25 cellular contexts compared by ENCODE assay signal in the genomic region with DNA sequence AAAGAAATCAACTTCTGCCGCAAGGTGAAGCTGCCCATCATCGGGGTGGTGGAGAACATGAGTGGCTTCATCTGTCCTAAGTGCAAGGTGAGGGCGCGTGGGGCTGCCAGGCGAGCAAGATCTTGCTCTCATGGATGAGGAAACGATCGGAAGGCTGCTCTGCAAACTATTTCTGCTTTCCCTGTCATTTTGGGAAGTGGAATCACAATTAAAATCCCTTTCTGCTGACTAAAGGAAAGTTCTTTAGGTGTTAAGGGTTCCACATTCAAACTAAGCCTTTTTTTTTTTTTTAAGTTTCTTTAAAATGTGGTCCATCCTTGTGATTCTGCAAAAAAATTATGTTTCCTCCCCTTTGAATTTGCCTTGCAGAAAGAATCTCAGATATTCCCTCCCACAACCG. TPM values are rescaled to one million over a fixed set of nuclear protein-coding genes. Genes with fewer than 3 reads are reported as not detected.
DNase-seq lines count a peak whose midpoint lies in the region; ATAC-seq lines count a peak whose summit lies in the region.
"Had no signal": no experiment of that assay in that cellular context is flagged by ENCODE, and none has a peak within 500 bp of the region (broad histone marks: within the 10 kb centered on the region; RNA-seq: fewer than 3 reads in every experiment).

No MANE protein-coding gene starts in this region.

- ATAC-seq in T-helper 17 cell, result no peak
- no peak for ATAC-seq in stimulated activated memory B cell treated with anti-CD40 and anti-IgM and Interleukin-4, amounts not matched to agents 10 μg/mL and 1 μg/mL and 100 μg/mL, for 72 hours
- no peak for ATAC-seq in GM18519 (IDR thresholded peaks at IDR 0.05; ENCODE audit: low FRiP score, unreplicated experiment)
- ATAC-seq: GM12878 had no signal

- peak overlapping the region; percentile 66 for H3K27ac Mint-ChIP-seq in T-helper 17 cell
- H3K27ac Mint-ChIP-seq in stimulated activated memory B cell treated with anti-CD40 and anti-IgM and Interleukin-4, amounts not matched to agents 10 μg/mL and 1 μg/mL and 100 μg/mL, for 72 hours, result peak overlapping the region; percentile 66
- H3K27ac Mint-ChIP-seq: GM23338 had no signal

- H3K36me3 Mint-ChIP-seq in T-helper 17 cell (ENCODE audit: low read depth), result peaks cover 15% of the 10 kb centered on the region
- H3K36me3 Mint-ChIP-seq in stimulated activated memory B cell treated with anti-CD40 and anti-IgM and Interleukin-4, amounts not matched to agents 10 μg/mL and 1 μg/mL and 100 μg/mL, for 72 hours, result peaks cover 90% of the 10 kb centered on the region

- H3K4me2 ChIP-seq in BLaER1 treated with 17β-estradiol and CSF1 and Interleukin-3, amounts not matched to agents 10 nM and 100 nM, result peak overlapping the region; percentile 78 to 95 (median 91)
- H3K4me2 ChIP-seq: GM23338 had no signal

- no peaks in the 10 kb centered on the region for H3K27me3 Mint-ChIP-seq in T-helper 17 cell
- H3K27me3 Mint-ChIP-seq in stimulated activated memory B cell treated with anti-CD40 and anti-IgM and Interleukin-4, amounts not matched to agents 10 μg/mL and 1 μg/mL and 100 μg/mL, for 72 hours, result no peaks in the 10 kb centered on the region
- H3K27me3 Mint-ChIP-seq: CD4-positive, alpha-beta memory T cell; IgD-negative memory B cell had no signal

- H3K4me1 ChIP-seq in BLaER1 treated with 17β-estradiol and CSF1 and Interleukin-3, amounts not matched to agents 10 nM and 100 nM, result peaks cover 75 to 97% (median 89%) of the 10 kb centered on the region in 10 experiments

- H3K27ac ChIP-seq in BLaER1 treated with 17β-estradiol and CSF1 and Interleukin-3, amounts not matched to agents 10 nM and 100 nM, result peak overlapping the region in 10 of 11 experiments; percentile 68 to 85 (median 82); a peak in 17 of 22 replicates
- peak overlapping the region; percentile 38 for H3K27ac ChIP-seq in layer of hippocampus (ENCODE audit: low read depth, low read length)
- H3K27ac ChIP-seq: HL-60 had no signal

- DNase-seq in T-helper 17 cell, result no peak
- DNase-seq in 8988T, result no peak
- no peak for DNase-seq in cerebellar nuclear complex (lab: John Stamatoyannopoulos, UW)
- no peak for DNase-seq in NCI-H187 (lab: John Stamatoyannopoulos, UW)
- DNase-seq: AML-193; C1 segment of cervical spinal cord; Calu3; CD4-positive, alpha-beta memory T cell; DMS 273 treated with DMSO at 0.1 percent for 48 hours; DMS53; DND-41; EL; HCEC 1CT; Karpas-422; KBM-7 had no signal

- H3K4me3 Mint-ChIP-seq in T-helper 17 cell, result no peak overlapping the region
- H3K4me3 Mint-ChIP-seq in stimulated activated memory B cell treated with anti-CD40 and anti-IgM and Interleukin-4, amounts not matched to agents 10 μg/mL and 1 μg/mL and 100 μg/mL, for 72 hours, result no peak overlapping the region
- H3K4me3 Mint-ChIP-seq: CD4-positive, alpha-beta memory T cell; GM23338; IgD-negative memory B cell had no signal

- peak overlapping the region in 1 of 10 experiments; percentile 17; a peak in 2 of 20 replicates for H3K4me3 ChIP-seq in BLaER1 treated with 17β-estradiol and CSF1 and Interleukin-3, amounts not matched to agents 10 nM and 100 nM
- H3K4me3 ChIP-seq: GM12878, GM23338 had no signal

- peaks cover 6% of the 10 kb centered on the region for H3K4me1 Mint-ChIP-seq in T-helper 17 cell
- H3K4me1 Mint-ChIP-seq in stimulated activated memory B cell treated with anti-CD40 and anti-IgM and Interleukin-4, amounts not matched to agents 10 μg/mL and 1 μg/mL and 100 μg/mL, for 72 hours, result peaks cover 38% of the 10 kb centered on the region
- H3K4me1 Mint-ChIP-seq: GM23338 had no signal

- H3K27me3 ChIP-seq in BLaER1 treated with 17β-estradiol and CSF1 and Interleukin-3, amounts not matched to agents 10 nM and 100 nM, result no peaks in the 10 kb centered on the region
- no peaks in the 10 kb centered on the region for H3K27me3 ChIP-seq in layer of hippocampus (ENCODE audit: control insufficient read depth, insufficient read depth, low read length)

- H4K20me1 ChIP-seq in BLaER1 treated with 17β-estradiol and CSF1 and Interleukin-3, amounts not matched to agents 10 nM and 100 nM, result no peaks in the 10 kb centered on the region; a peak in 3 of 22 replicates

- peaks cover 58 to 82% (median 75%) of the 10 kb centered on the region in 11 experiments for H3K36me3 ChIP-seq in BLaER1 treated with 17β-estradiol and CSF1 and Interleukin-3, amounts not matched to agents 10 nM and 100 nM

- peaks cover 0 to 7% (median 0%) of the 10 kb centered on the region in 11 experiments; a peak in 5 of 22 replicates for H3K9me3 ChIP-seq in BLaER1 treated with 17β-estradiol and CSF1 and Interleukin-3, amounts not matched to agents 10 nM and 100 nM (replicated peaks in 1 of 11)
- no peaks in the 10 kb centered on the region for H3K9me3 ChIP-seq in T-helper 17 cell (ENCODE audit: control insufficient read depth, low read length, poor library complexity, severe bottlenecking)

- H3K9me3 Mint-ChIP-seq in stimulated activated memory B cell treated with anti-CD40 and anti-IgM and Interleukin-4, amounts not matched to agents 10 μg/mL and 1 μg/mL and 100 μg/mL, for 72 hours, result peaks cover 5% of the 10 kb centered on the region
- H3K9me3 Mint-ChIP-seq: CD4-positive, alpha-beta memory T cell; GM23338; IgD-negative memory B cell had no signal

- H3K9ac ChIP-seq in BLaER1 treated with 17β-estradiol and CSF1 and Interleukin-3, amounts not matched to agents 10 nM and 100 nM, result peak overlapping the region in 9 of 11 experiments; percentile 7 to 76 (median 68); a peak in 8 of 22 replicates

RNA-seq across cellular contexts. Expression of gene NUBP1, which starts 17.7 kb away (rescaled TPM):
- total RNA-seq in T-helper 17 cell, result 10 to 100 TPM; 19.2 to 21.0 TPM

RNA-seq across cellular contexts. Expression of gene TVP23A, which starts 57.2 kb away (rescaled TPM):
- not detected for total RNA-seq in T-helper 17 cell
- total RNA-seq: CD4-positive, alpha-beta memory T cell; G401; HT1080 had no signal
